In the genomic region with DNA sequence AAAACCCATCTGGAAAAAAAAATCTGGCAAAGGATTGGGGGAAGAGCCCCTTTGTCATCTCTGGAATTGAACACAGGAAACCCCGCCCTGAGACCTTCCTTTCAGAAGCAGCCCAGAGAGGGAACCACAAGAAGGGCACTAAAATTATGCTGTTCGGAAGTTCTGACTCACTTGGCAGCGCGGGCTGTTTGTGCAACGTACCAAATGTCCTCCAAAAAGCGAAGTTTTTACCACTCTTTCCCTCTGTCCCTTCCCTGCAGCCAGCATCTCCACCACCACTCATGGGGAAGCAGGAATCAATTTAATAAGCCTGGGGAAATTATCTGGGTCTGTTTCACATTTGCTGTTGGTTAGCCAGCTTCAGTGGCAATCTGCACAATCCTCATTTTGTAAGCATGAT, we compare ENCODE assay signal across 8 cellular contexts. TPM values are rescaled to one million over a fixed set of nuclear protein-coding genes. Genes with fewer than 3 reads are reported as not detected.
DNase-seq lines count a peak whose midpoint lies in the region; ATAC-seq and TF ChIP-seq lines count a peak whose summit lies in the region.

No MANE protein-coding gene starts in this region.

- 6 to 9% (median 8%) methylated on average over 6 of the region's 6 CpGs for WGBS in adrenal gland, 4 donors

- H3K27ac ChIP-seq in adrenal gland (peak overlapping the region in 4 of 5 donors; percentile 58 to 89 (median 70)), substantia nigra (ENCODE audit: low read depth, low read length, poor library complexity, severe bottlenecking) (peak overlapping the region; percentile 30)

- H3K36me3 Mint-ChIP-seq in T-helper 17 cell (ENCODE audit: low read depth), result no peaks in the 10 kb centered on the region

- no peak for TF ChIP-seq CTCF in adrenal gland (IDR thresholded peaks at IDR 0.05)
- TF ChIP-seq CTCF in mucosa of descending colon (IDR thresholded peaks at IDR 0.05), result no peak

- H3K4me1 Mint-ChIP-seq in T-helper 17 cell, result peaks cover 66% of the 10 kb centered on the region

- no peak overlapping the region for H3K4me3 ChIP-seq in adrenal gland
- no peak overlapping the region for H3K4me3 ChIP-seq in mucosa of descending colon

- DNase-seq in H4 (ENCODE audit: low spot score) (peak; percentile 62), T-helper 17 cell (peak in 2 of 3 donors; percentile 30 to 55), adrenal gland (peak; percentile 82 to 94 (median 90)), mucosa of descending colon (peak in 2 of 3 donors; percentile 63 to 73), substantia nigra (lab: John Stamatoyannopoulos, UW) (peak in 5 of 49 donors; percentile 12 to 36 (median 20))

- H3K36me3 ChIP-seq in adrenal gland (replicated peaks in 1 of 2), result no peaks in the 10 kb centered on the region
- H3K36me3 ChIP-seq in mucosa of descending colon (ENCODE audit: low read depth), result no peaks in the 10 kb centered on the region

- no peak for TF ChIP-seq POLR2A in adrenal gland (IDR thresholded peaks at IDR 0.05)

- H3K27me3 Mint-ChIP-seq in T-helper 17 cell, result no peaks in the 10 kb centered on the region

- H3K4me1 ChIP-seq in adrenal gland (replicated peaks in 1 of 2) (peaks cover 30 to 69% of the 10 kb centered on the region in 2 donors), mucosa of descending colon (ENCODE audit: low read depth) (peaks cover 52% of the 10 kb centered on the region)

- ATAC-seq in T-helper 17 cell, result peak; percentile 25
- ATAC-seq in mucosa of descending colon, result peak; percentile 5
- no peak for ATAC-seq in HG02981 (IDR thresholded peaks at IDR 0.05; ENCODE audit: unreplicated experiment)
- ATAC-seq in HG03571 (IDR thresholded peaks at IDR 0.05; ENCODE audit: unreplicated experiment), result no peak
- ATAC-seq in HG02870 (IDR thresholded peaks at IDR 0.05; ENCODE audit: unreplicated experiment), result no peak

- H3K4me3 Mint-ChIP-seq in T-helper 17 cell, result peak overlapping the region; percentile 82

- intact Hi-C loops in adrenal gland (cut with DNase I) (no loop called here), mucosa of descending colon (cut with DNase I, micrococcal nuclease) (no loop called here)

- H3K27ac Mint-ChIP-seq in T-helper 17 cell, result peak overlapping the region; percentile 96

- H3K27me3 ChIP-seq in adrenal gland, result no peaks in the 10 kb centered on the region

- H3K9me3 ChIP-seq in T-helper 17 cell (ENCODE audit: control insufficient read depth, low read length, poor library complexity, severe bottlenecking) (no peaks in the 10 kb centered on the region), adrenal gland (replicated peaks in 1 of 3) (no peaks in the 10 kb centered on the region), mucosa of descending colon (no peaks in the 10 kb centered on the region)

RNA-seq across cellular contexts. Expression of a gene that starts 3.2 kb away (rescaled TPM):
- total RNA-seq in H4 (2014; rRNA removed; shearing (Covaris generic)), result 0.75 and 1.4 TPM in 2 replicates
- total RNA-seq in T-helper 17 cell (10 to 100 TPM; 59.6 to 64.8 TPM), adrenal gland (10 to 100 TPM; 10.5 to 24.8 (median 14.4) TPM), mucosa of descending colon (10 to 100 TPM; 13.8 to 16.4 (median 13.9) TPM)
- 1 to 10 TPM; 2.5 to 6.2 (median 4.4) TPM for polyA plus RNA-seq in adrenal gland

RNA-seq across cellular contexts. Expression of a gene that starts 15.2 kb away (rescaled TPM):
- 74.4 and 79.7 TPM in 2 replicates for total RNA-seq in H4 (2014; rRNA removed; shearing (Covaris generic))
- 10 to 100 TPM; 14.8 to 17.7 TPM for total RNA-seq in T-helper 17 cell
- 100 to 1,000 TPM in 1 of 8 donors, 10 to 100 TPM in 7; 45.3 to 128 (median 71.6) TPM for total RNA-seq in adrenal gland
- polyA plus RNA-seq in adrenal gland, result 100 to 1,000 TPM in 1 of 3 donors, 10 to 100 TPM in 2; 32.7 to 134 (median 57.6) TPM
- total RNA-seq in mucosa of descending colon, result 10 to 100 TPM; 43.9 to 45.8 (median 45.4) TPM

Comparison
In these comparisons a context has a peak if more than half of its experiments do, and no peak if none do; other contexts are left out.
1. ATAC-seq: peak in T-helper 17 cell (single experiment) and mucosa of descending colon (single experiment); none in HG02981 (single experiment), HG03571 (single experiment) and HG02870 (single experiment).